28 cellular contexts compared by ENCODE assay signal in the genomic region with DNA sequence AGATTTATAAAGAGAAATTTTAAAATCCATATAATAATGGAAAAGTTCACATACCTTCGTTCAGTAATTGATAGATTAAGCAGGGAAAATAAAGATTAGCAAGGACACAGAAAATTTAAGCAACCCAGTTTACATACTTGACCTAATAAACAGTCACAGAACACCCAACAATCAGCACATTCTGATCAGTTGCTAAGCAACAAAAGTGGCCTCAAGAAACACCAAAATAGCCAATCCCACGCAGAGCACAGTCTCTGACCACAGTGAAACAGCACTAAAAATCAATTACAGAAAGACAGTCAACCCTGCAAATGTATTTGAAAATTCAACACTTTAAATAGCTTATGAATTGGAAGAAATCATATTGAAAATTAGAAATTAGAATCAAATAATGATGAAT. TPM values are rescaled to one million over a fixed set of nuclear protein-coding genes. Genes with fewer than 3 reads are reported as not detected.
"Had no signal": no experiment of that assay in that cellular context is flagged by ENCODE, and none has a peak within 500 bp of the region (broad histone marks: within the 10 kb centered on the region; RNA-seq: fewer than 3 reads in every experiment).

No MANE protein-coding gene starts in this region.

- H3K36me3 ChIP-seq: left lung, neutrophil, ovary, prostate gland, right atrium auricular region, thoracic aorta, upper lobe of left lung had no signal

- H3K27ac Mint-ChIP-seq: activated CD4-positive, alpha-beta T cell treated with anti-CD3 and anti-CD28 coated beads, Interleukin-2, amount 10 ng/mL, durations not matched to agents 7 days and 5 days; activated CD8-positive, alpha-beta memory T cell treated with anti-CD3 and anti-CD28 coated beads, Interleukin-2, amount 10 ng/mL, durations not matched to agents 7 days and 5 days; activated CD8-positive, alpha-beta T cell treated with anti-CD3 and anti-CD28 coated beads for 36 hours; activated naive CD4-positive, alpha-beta T cell treated with anti-CD3 and anti-CD28 coated beads, Interleukin-2, amount 50 U/mL, for 24 hours; brain; natural killer cell treated with Interleukin-12 subunit alpha and Interleukin-12 subunit beta and Interleukin-15 and Interleukin-18, amount 100 ng/mL, for 72 hours had no signal

- ATAC-seq: activated CD4-positive, CD25-positive, alpha-beta regulatory T cell treated with anti-CD3 and anti-CD28 coated beads, Interleukin-2, amount 50 U/mL, for 24 hours; activated CD8-positive, alpha-beta memory T cell treated with anti-CD3 and anti-CD28 coated beads, Interleukin-2, amount 10 ng/mL, durations not matched to agents 7 days and 5 days; activated CD8-positive, alpha-beta T cell treated with anti-CD3 and anti-CD28 coated beads for 36 hours; left lung; natural killer cell treated with Interleukin-12 subunit alpha and Interleukin-12 subunit beta and Interleukin-15 and Interleukin-18, amount 100 ng/mL, for 72 hours had no signal

- H3K9me3 ChIP-seq: neutrophil, ovary, prostate gland, right atrium auricular region, thoracic aorta had no signal

- H3K27me3 ChIP-seq: left lung, neutrophil, ovary, right atrium auricular region, upper lobe of left lung had no signal

- H3K4me3 ChIP-seq: left lung, ovary, prostate gland, right atrium auricular region, thoracic aorta, upper lobe of left lung had no signal

- H3K9me3 Mint-ChIP-seq: activated CD4-positive, alpha-beta T cell treated with anti-CD3 and anti-CD28 coated beads, Interleukin-2, amount 10 ng/mL, durations not matched to agents 7 days and 5 days; natural killer cell treated with Interleukin-12 subunit alpha and Interleukin-12 subunit beta and Interleukin-15 and Interleukin-18, amount 100 ng/mL, for 72 hours had no signal

- H3K27me3 Mint-ChIP-seq: brain had no signal

- DNase-seq: activated CD4-positive, alpha-beta T cell treated with anti-CD3 and anti-CD28 coated beads, Interleukin-2, amount 10 ng/mL, durations not matched to agents 7 days and 5 days; activated CD8-positive, alpha-beta memory T cell treated with anti-CD3 and anti-CD28 coated beads, Interleukin-2, amount 10 ng/mL, durations not matched to agents 7 days and 5 days; activated CD8-positive, alpha-beta T cell treated with anti-CD3 and anti-CD28 coated beads for 36 hours; activated gamma-delta T cell treated with Interleukin-2 at 50 U/mL for 16 hours; activated T-cell treated with anti-CD3 and anti-CD28 coated beads for 4 hours; anterior cingulate cortex; dermis blood vessel endothelial cell; effector CD8-positive, alpha-beta T cell; glutamatergic neuron; hippocampal formation; kidney glomerular epithelial cell; left lung; mammary epithelial cell; ovary; stimulated activated CD4-positive, alpha-beta T cell treated with anti-CD3 and anti-CD28 coated beads, Interleukin-4, amount 100 ng/mL, for 24 hours; stimulated activated naive CD4-positive, alpha-beta T cell treated with Interleukin-2 at 50 U/mL for 16 hours; upper lobe of left lung had no signal

- H3K4me1 Mint-ChIP-seq: activated CD4-positive, alpha-beta T cell treated with anti-CD3 and anti-CD28 coated beads, Interleukin-2, amount 10 ng/mL, durations not matched to agents 7 days and 5 days; activated CD8-positive, alpha-beta memory T cell treated with anti-CD3 and anti-CD28 coated beads, Interleukin-2, amount 10 ng/mL, durations not matched to agents 7 days and 5 days; activated naive CD4-positive, alpha-beta T cell treated with anti-CD3 and anti-CD28 coated beads, Interleukin-2, amount 50 U/mL, for 24 hours; brain had no signal

- H3K36me3 Mint-ChIP-seq: activated CD8-positive, alpha-beta memory T cell treated with anti-CD3 and anti-CD28 coated beads, Interleukin-2, amount 10 ng/mL, durations not matched to agents 7 days and 5 days; brain had no signal

- H3K4me3 Mint-ChIP-seq: activated CD4-positive, alpha-beta T cell treated with anti-CD3 and anti-CD28 coated beads, Interleukin-2, amount 10 ng/mL, durations not matched to agents 7 days and 5 days; activated CD8-positive, alpha-beta memory T cell treated with anti-CD3 and anti-CD28 coated beads, Interleukin-2, amount 10 ng/mL, durations not matched to agents 7 days and 5 days; activated CD8-positive, alpha-beta T cell treated with anti-CD3 and anti-CD28 coated beads for 36 hours; activated naive CD4-positive, alpha-beta T cell treated with anti-CD3 and anti-CD28 coated beads, Interleukin-2, amount 50 U/mL, for 24 hours; brain; natural killer cell treated with Interleukin-12 subunit alpha and Interleukin-12 subunit beta and Interleukin-15 and Interleukin-18, amount 100 ng/mL, for 72 hours had no signal

- H3K27ac ChIP-seq: left lung, neutrophil, ovary, prostate gland, right atrium auricular region, thoracic aorta, upper lobe of left lung had no signal

- H3K4me1 ChIP-seq: left lung, prostate gland, right atrium auricular region, upper lobe of left lung had no signal

RNA-seq across cellular contexts. Expression of a gene that starts 39.3 kb away (rescaled TPM):
- total RNA-seq: activated CD4-positive, alpha-beta T cell treated with anti-CD3 and anti-CD28 coated beads, Interleukin-2, amount 10 ng/mL, durations not matched to agents 7 days and 5 days; activated CD8-positive, alpha-beta memory T cell treated with anti-CD3 and anti-CD28 coated beads, Interleukin-2, amount 10 ng/mL, durations not matched to agents 7 days and 5 days; activated CD8-positive, alpha-beta T cell treated with anti-CD3 and anti-CD28 coated beads for 36 hours; cardiac septum; dermis blood vessel endothelial cell; frontal cortex; mammary epithelial cell; natural killer cell treated with Interleukin-12 subunit alpha and Interleukin-12 subunit beta and Interleukin-15 and Interleukin-18, amount 100 ng/mL, for 72 hours; ovary; prostate gland; right atrium auricular region; T-helper 2 cell treated with Interferon-gamma antibody and Interleukin-4, amounts not matched to agents 100 ng/mL and 5 ng/mL, for 36 hours; thoracic aorta had no signal
- polyA plus RNA-seq: mammary epithelial cell, ovary had no signal
